ENCODE assay signal across 1 cellular context in genomic region chr16:8869212-8869987, GRCh38.
TF ChIP-seq lines count a peak whose summit lies in the region.

No MANE protein-coding gene starts in this region.

TF ChIP-seq in HepG2, 621 proteins besides CTCF, POLR2A, EP300 and RAD21 (continued from another document and continues in another):
- TF ChIP-seq TERF1 (CRISPR knock-in tag; IDR thresholded peaks at IDR 0.05), result no peak
- no peak for TF ChIP-seq RAD51 (IDR thresholded peaks at IDR 0.05; ENCODE audit: borderline replicate concordance)
- 0 out of 2 replicates have a peak, but pooled peaks have one; percentile 12 for TF ChIP-seq ZNF558 (CRISPR knock-in tag; IDR thresholded peaks at IDR 0.05; ENCODE audit: borderline replicate concordance)
- no peak for TF ChIP-seq GPBP1L1 (CRISPR knock-in tag; IDR thresholded peaks at IDR 0.05)
- no peak; the same call in 1 of the 2 replicates for TF ChIP-seq HMG20A (CRISPR knock-in tag; IDR thresholded peaks at IDR 0.05; ENCODE audit: borderline replicate concordance)
- peak; percentile 62; the same call in 1 of the 2 replicates for TF ChIP-seq ZBTB38 (CRISPR knock-in tag; IDR thresholded peaks at IDR 0.05)
- TF ChIP-seq TMF1 (CRISPR knock-in tag; IDR thresholded peaks at IDR 0.05; ENCODE audit: low read depth), result 0 out of 2 replicates have a peak, but pooled peaks have one; percentile 9
- TF ChIP-seq ZNF891 (CRISPR knock-in tag; IDR thresholded peaks at IDR 0.05), result peak; percentile 52; the same call in 1 of the 2 replicates
- TF ChIP-seq HOXA5 (CRISPR knock-in tag; IDR thresholded peaks at IDR 0.05), result peak; percentile 12; the same call in 1 of the 2 replicates
- no peak for TF ChIP-seq ZNF552 (CRISPR knock-in tag; IDR thresholded peaks at IDR 0.05; ENCODE audit: borderline replicate concordance)
- no peak for TF ChIP-seq KDM6A (CRISPR knock-in tag; IDR thresholded peaks at IDR 0.05; ENCODE audit: low read depth)
- TF ChIP-seq ZNF570 (CRISPR knock-in tag; IDR thresholded peaks at IDR 0.05; ENCODE audit: borderline replicate concordance), result no peak
- TF ChIP-seq ISX (CRISPR knock-in tag; conservative IDR thresholded peaks at IDR 0.05), result peak; percentile 52; the same call in 1 of the 2 replicates
- peak; percentile 14; the same call in 1 of the 2 replicates for TF ChIP-seq PBX3 (CRISPR knock-in tag; IDR thresholded peaks at IDR 0.05; ENCODE audit: borderline replicate concordance)
- no peak for TF ChIP-seq TBL1XR1 (IDR thresholded peaks at IDR 0.05; ENCODE audit: borderline replicate concordance, low read length, partially characterized antibody)
- TF ChIP-seq ZNF317 (CRISPR knock-in tag; IDR thresholded peaks at IDR 0.05), result no peak; the same call in none of the 2 replicates
- TF ChIP-seq SMAD1 (CRISPR knock-in tag; IDR thresholded peaks at IDR 0.05; ENCODE audit: borderline replicate concordance, low read depth), result 0 out of 2 replicates have a peak, but pooled peaks have one; percentile 37
- TF ChIP-seq ZNF556 (CRISPR knock-in tag; IDR thresholded peaks at IDR 0.05; ENCODE audit: borderline replicate concordance), result no peak; the same call in 1 of the 2 replicates
- TF ChIP-seq RORA (CRISPR knock-in tag; IDR thresholded peaks at IDR 0.05), result no peak
- peak; percentile 70 for TF ChIP-seq ZNF605 (CRISPR knock-in tag; IDR thresholded peaks at IDR 0.05)
- TF ChIP-seq DMAP1 (CRISPR knock-in tag; IDR thresholded peaks at IDR 0.05), result 0 out of 2 replicates have a peak, but pooled peaks have one; percentile 1
- TF ChIP-seq ZMAT3 (CRISPR knock-in tag; conservative IDR thresholded peaks at IDR 0.05), result peak; percentile 74
- TF ChIP-seq GFI1 (CRISPR knock-in tag; IDR thresholded peaks at IDR 0.05; ENCODE audit: borderline replicate concordance), result no peak
- no peak for TF ChIP-seq ZNF382 (CRISPR knock-in tag; IDR thresholded peaks at IDR 0.05; ENCODE audit: borderline replicate concordance)
- peak; percentile 25; the same call in 1 of the 2 replicates for TF ChIP-seq ZNF766 (CRISPR knock-in tag; IDR thresholded peaks at IDR 0.05; ENCODE audit: borderline replicate concordance)
- TF ChIP-seq ZBTB34 (CRISPR knock-in tag; IDR thresholded peaks at IDR 0.05), result 0 out of 2 replicates have a peak, but pooled peaks have one; percentile 21
- TF ChIP-seq ZNF33A (CRISPR knock-in tag; IDR thresholded peaks at IDR 0.05; ENCODE audit: borderline replicate concordance), result 0 out of 2 replicates have a peak, but pooled peaks have one; percentile 85
- peak; percentile 39; the same call in 1 of the 2 replicates for TF ChIP-seq YEATS4 (CRISPR knock-in tag; IDR thresholded peaks at IDR 0.05; ENCODE audit: borderline replicate concordance)
- TF ChIP-seq SIN3A (IDR thresholded peaks at IDR 0.05; ENCODE audit: borderline replicate concordance, low read depth, low read length), result 0 out of 2 replicates have a peak, but pooled peaks have one; percentile 19
- TF ChIP-seq ZNF629 (CRISPR knock-in tag; conservative IDR thresholded peaks at IDR 0.05), result no peak
- TF ChIP-seq NFE2L2 (IDR thresholded peaks at IDR 0.05; ENCODE audit: low read length), result no peak
- no peak for TF ChIP-seq ZUFSP (CRISPR knock-in tag; IDR thresholded peaks at IDR 0.05; ENCODE audit: borderline replicate concordance)
- TF ChIP-seq USF2 (IDR thresholded peaks at IDR 0.05; ENCODE audit: low read depth, low read length), result no peak
- TF ChIP-seq USF2 (CRISPR knock-in tag; IDR thresholded peaks at IDR 0.05; ENCODE audit: borderline replicate concordance), result no peak
- no peak for TF ChIP-seq ZNF704 (CRISPR knock-in tag; IDR thresholded peaks at IDR 0.05; ENCODE audit: borderline replicate concordance)
- TF ChIP-seq ZNF746 (CRISPR knock-in tag; IDR thresholded peaks at IDR 0.05), result peak; percentile 39; the same call in 1 of the 2 replicates
- TF ChIP-seq ELF4 (CRISPR knock-in tag; IDR thresholded peaks at IDR 0.05; ENCODE audit: borderline replicate concordance), result no peak; the same call in 1 of the 2 replicates
- no peak for TF ChIP-seq SOX6 (IDR thresholded peaks at IDR 0.05)
- TF ChIP-seq SOX6 (CRISPR knock-in tag; IDR thresholded peaks at IDR 0.05), result no peak
- peak; percentile 51 for TF ChIP-seq ERF (CRISPR knock-in tag; IDR thresholded peaks at IDR 0.05)
- TF ChIP-seq KDM3A (CRISPR knock-in tag; IDR thresholded peaks at IDR 0.05; ENCODE audit: low read depth), result peak; percentile 39; the same call in 1 of the 2 replicates
- peak; percentile 95 for TF ChIP-seq ZNF501 (CRISPR knock-in tag; IDR thresholded peaks at IDR 0.05)
- TF ChIP-seq ZBTB42 (CRISPR knock-in tag; IDR thresholded peaks at IDR 0.05), result no peak; the same call in 1 of the 2 replicates
- no peak for TF ChIP-seq EEA1 (CRISPR knock-in tag; IDR thresholded peaks at IDR 0.05; ENCODE audit: borderline replicate concordance)
- TF ChIP-seq RCOR2 (CRISPR knock-in tag; IDR thresholded peaks at IDR 0.05), result no peak
- TF ChIP-seq ZNF775 (CRISPR knock-in tag; IDR thresholded peaks at IDR 0.05; ENCODE audit: borderline replicate concordance), result no peak
- no peak for TF ChIP-seq ETS1 (CRISPR knock-in tag; IDR thresholded peaks at IDR 0.05)
- no peak for TF ChIP-seq FUBP1 (CRISPR knock-in tag; IDR thresholded peaks at IDR 0.05; ENCODE audit: borderline replicate concordance)
- no peak; the same call in 1 of the 2 replicates for TF ChIP-seq ZHX1 (CRISPR knock-in tag; IDR thresholded peaks at IDR 0.05; ENCODE audit: low read depth)
- TF ChIP-seq ZNF335 (CRISPR knock-in tag; IDR thresholded peaks at IDR 0.05), result peak; percentile 61; the same call in 1 of the 2 replicates
- peak; percentile 45; the same call in 1 of the 2 replicates for TF ChIP-seq ZNF772 (CRISPR knock-in tag; IDR thresholded peaks at IDR 0.05)
